In the genomic region with DNA sequence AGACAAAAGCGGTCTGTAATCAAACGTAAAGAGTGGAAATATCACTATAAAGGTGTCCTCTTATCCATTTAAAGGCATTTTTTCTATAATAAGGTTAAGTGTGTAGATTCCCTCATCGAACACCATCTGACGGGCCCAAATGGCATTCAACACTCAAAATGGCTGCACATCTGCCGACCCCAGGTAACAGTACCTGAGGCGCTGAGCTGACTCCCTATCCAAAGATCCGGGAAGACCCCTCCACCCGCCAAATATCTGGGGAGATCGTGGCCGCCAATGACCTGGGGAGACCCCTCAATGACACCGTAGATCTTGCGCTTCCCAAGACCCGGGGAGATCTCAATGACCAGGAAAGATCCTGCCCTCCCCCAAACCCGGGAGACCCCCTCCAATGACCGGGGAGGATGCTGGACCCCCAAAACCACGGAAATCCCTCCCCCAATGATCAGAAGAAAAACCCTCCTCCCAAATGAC, we compare ENCODE assay signal across 8 cellular contexts. TPM values are rescaled to one million over a fixed set of nuclear protein-coding genes. Genes with fewer than 3 reads are reported as not detected.
DNase-seq lines count a peak whose midpoint lies in the region; ATAC-seq and TF ChIP-seq lines count a peak whose summit lies in the region.

No MANE protein-coding gene starts in this region.

- peak overlapping the region; percentile 71 for H3K4me2 ChIP-seq in Karpas-422 (ENCODE audit: low read depth, low read length, poor library complexity, severe bottlenecking)

- H3K27ac ChIP-seq in Karpas-422 (ENCODE audit: low read length) (peak overlapping the region; percentile 76), psoas muscle (peak overlapping the region; percentile 81)

- H3K36me3 ChIP-seq in Karpas-422 (ENCODE audit: insufficient read depth, low read length) (peaks cover 21% of the 10 kb centered on the region), psoas muscle (ENCODE audit: insufficient read depth in 1 of 2, low read depth in 1 of 2) (peaks cover 0 to 32% of the 10 kb centered on the region in 2 donors)

- no peaks in the 10 kb centered on the region for H3K9me3 ChIP-seq in Karpas-422 (ENCODE audit: low read length)
- no peaks in the 10 kb centered on the region for H3K9me3 ChIP-seq in psoas muscle

- WGBS in psoas muscle, 3 donors = 0 to 1% (median 1%) methylated on average over 16 of the region's 16 CpGs

- H3K27me3 ChIP-seq in Karpas-422 (ENCODE audit: low read length) (no peaks in the 10 kb centered on the region), psoas muscle (ENCODE audit: insufficient read depth in 3 of 3, low read length in 2 of 3) (no peaks in the 10 kb centered on the region)

- peaks cover 21% of the 10 kb centered on the region for H3K4me1 ChIP-seq in Karpas-422 (ENCODE audit: low read length)
- H3K4me1 ChIP-seq in psoas muscle = peaks cover 25% of the 10 kb centered on the region

- peaks cover 22% of the 10 kb centered on the region; the same call in 1 of the 2 replicates for H4K20me1 ChIP-seq in Karpas-422 (ENCODE audit: insufficient read depth, low read depth, low read length)

- in situ Hi-C loops in GM13976 (cut with MboI; ENCODE audit: low sequenced_read_pairs, unreplicated experiment) = no loop called here

- H3K79me2 ChIP-seq in Karpas-422 (ENCODE audit: low read length) = peaks cover 53% of the 10 kb centered on the region

- intact Hi-C loops in psoas muscle (cut with DNase I) = no loop called here

- no peak for TF ChIP-seq CTCF in AG09309 (IDR thresholded peaks at IDR 0.05; ENCODE audit: control insufficient read depth, insufficient read depth, low read depth, low read length, missing control alignments)
- no peak for TF ChIP-seq CTCF in fibroblast of the aortic adventitia (IDR thresholded peaks at IDR 0.05; ENCODE audit: insufficient read depth, low read length)
- TF ChIP-seq CTCF in psoas muscle (IDR thresholded peaks at IDR 0.05) = no peak
- no peak for TF ChIP-seq CTCF in GM13976 (IDR thresholded peaks at IDR 0.05; ENCODE audit: borderline replicate concordance, control extremely low read depth, extremely low read depth, insufficient read depth, missing control alignments)

- peak overlapping the region; percentile 87 for H3K4me3 ChIP-seq in AG09309 (ENCODE audit: control insufficient read depth, low read depth, low read length)
- peak overlapping the region; percentile 78 for H3K4me3 ChIP-seq in Karpas-422 (ENCODE audit: low read length)
- peak overlapping the region; percentile 96 for H3K4me3 ChIP-seq in fibroblast of the aortic adventitia (ENCODE audit: low read depth, low read length)
- H3K4me3 ChIP-seq in psoas muscle = peak overlapping the region; percentile 72

- no peak overlapping the region for H2AFZ ChIP-seq in Karpas-422 (ENCODE audit: low read length)

- DNase-seq in AG09309 (ENCODE audit: low read depth) (no peak), Karpas-422 (peak; percentile 77), activated T-cell treated with anti-CD3 and anti-CD28 coated beads for 48 hours (ENCODE audit: low read depth) (peak; percentile 10), fibroblast of the aortic adventitia (ENCODE audit: low read depth) (no peak), psoas muscle (no peak), GM13976 (ENCODE audit: low spot score) (no peak), ecto neural progenitor cell (ENCODE audit: low spot score) (no peak)

- ATAC-seq in psoas muscle (peak in 2 of 4 donors; percentile 20 to 27), HG02852 (IDR thresholded peaks at IDR 0.05; ENCODE audit: unreplicated experiment) (no peak)

- H3K9ac ChIP-seq in Karpas-422 (ENCODE audit: low read length) = peak overlapping the region; percentile 97

- H3K9me2 ChIP-seq in Karpas-422 (replicated peaks; ENCODE audit: insufficient read depth, low read length) = no peaks in the 10 kb centered on the region

RNA-seq across cellular contexts. Expression of a gene that starts 0.5 kb away (rescaled TPM):
- total RNA-seq in Karpas-422 (2014; rRNA removed; shearing (Covaris generic); ENCODE audit: low replicate concordance) = 93.6 and 104 TPM in 2 replicates
- total RNA-seq in fibroblast of the aortic adventitia (ENCODE audit: low replicate concordance) (35.7 and 44.3 TPM in 2 replicates), psoas muscle (10 to 100 TPM; 14.0 to 27.8 (median 21.3) TPM)
- polyA plus RNA-seq in psoas muscle = 10 to 100 TPM; 22.5 to 36.8 (median 24.1) TPM

RNA-seq across cellular contexts. Expression of a gene that starts 30.8 kb away (rescaled TPM):
- total RNA-seq in Karpas-422 (2014; rRNA removed; shearing (Covaris generic); ENCODE audit: low replicate concordance) = 25.5 and 36.1 TPM in 2 replicates
- 8.1 and 20.0 TPM in 2 replicates for total RNA-seq in fibroblast of the aortic adventitia (ENCODE audit: low replicate concordance)
- 1 to 10 TPM; 5.9 to 8.6 (median 7.5) TPM for total RNA-seq in psoas muscle
- polyA plus RNA-seq in psoas muscle = 1 to 10 TPM; 5.9 to 7.0 (median 6.0) TPM

RNA-seq across cellular contexts. Expression of a gene that starts 53.9 kb away (rescaled TPM):
- 3.8 and 7.0 TPM in 2 replicates for total RNA-seq in Karpas-422 (2014; rRNA removed; shearing (Covaris generic); ENCODE audit: low replicate concordance)
- 0.81 and 0.98 TPM in 2 replicates for total RNA-seq in fibroblast of the aortic adventitia (ENCODE audit: low replicate concordance)
- total RNA-seq in psoas muscle = under 1 TPM; 0.04 to 0.19 (median 0.09) TPM
- under 1 TPM; 0.06 to 0.21 (median 0.16) TPM for polyA plus RNA-seq in psoas muscle

Comparison
In these comparisons a context has a peak if more than half of its experiments do, and no peak if none do; other contexts are left out.
1. DNase-seq: peak in Karpas-422 (single experiment) and activated T-cell treated with anti-CD3 and anti-CD28 coated beads for 48 hours (single experiment); none in AG09309 (single experiment), fibroblast of the aortic adventitia (single experiment), psoas muscle (0 of 2), GM13976 (single experiment) and ecto neural progenitor cell (single experiment).
2. Peak in every context shown above with its lines, with median percentiles within 50 percentile points of each other: H3K4me3 ChIP-seq.